ENCODE assay signal across 19 cellular contexts in the genomic region with DNA sequence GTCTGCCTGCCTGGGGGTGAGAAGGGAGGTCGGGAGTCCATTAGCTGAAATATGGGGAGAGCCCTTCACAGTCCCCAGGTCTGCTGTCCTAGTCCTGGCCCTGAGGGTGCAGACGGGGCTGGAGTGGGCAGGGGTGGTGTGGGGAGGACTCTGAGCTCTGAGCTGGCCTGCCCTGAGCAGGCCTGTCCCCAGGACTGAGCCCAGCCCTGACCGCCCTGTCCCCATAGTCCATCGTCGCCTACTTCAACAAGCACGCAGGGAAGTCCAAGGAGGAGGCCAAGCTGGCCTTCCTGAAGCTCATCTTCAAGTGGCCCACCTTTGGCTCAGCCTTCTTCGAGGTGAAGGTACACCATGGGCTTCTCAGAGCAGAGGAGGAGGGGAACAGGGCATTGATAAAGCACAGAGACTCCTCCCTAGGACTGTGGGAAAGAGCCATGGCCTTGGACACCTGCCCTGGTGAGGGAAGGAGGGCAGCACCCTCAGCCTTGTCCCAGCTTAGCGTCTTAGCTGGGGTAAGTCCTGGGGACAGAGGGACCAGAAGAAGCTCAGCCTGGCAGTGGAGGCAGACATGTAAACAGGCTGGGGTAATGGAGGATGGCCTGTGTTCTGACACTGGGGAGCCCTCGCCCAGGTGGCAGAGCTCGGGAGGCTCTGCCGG.
DNase-seq lines count a peak whose midpoint lies in the region; ATAC-seq, FAIRE-seq and TF ChIP-seq lines count a peak whose summit lies in the region.
"Had no signal": no experiment of that assay in that cellular context is flagged by ENCODE, and none has a peak within 500 bp of the region (broad histone marks: within the 10 kb centered on the region; RNA-seq: fewer than 3 reads in every experiment).

No MANE protein-coding gene starts in this region.

- no peaks in the 10 kb centered on the region for H3K27me3 Mint-ChIP-seq in activated T-cell treated with anti-CD3 and anti-CD28 coated beads, Interleukin-2, amount 50 U/mL, for 24 hours
- peaks cover 0 to 2% (median 1%) of the 10 kb centered on the region in 3 donors for H3K27me3 Mint-ChIP-seq in CD14-positive monocyte (ENCODE audit: low read depth in 3 of 3)

- peak in 3 of 4 donors; percentile 42 to 81 (median 73) for ATAC-seq in pancreas
- ATAC-seq: GM12878 had no signal

- H3K27ac ChIP-seq in pancreas (no peak overlapping the region), colonic mucosa (no peak overlapping the region)
- H3K27ac ChIP-seq: BLaER1, PC-9 had no signal

- no peaks in the 10 kb centered on the region for H3K9me3 Mint-ChIP-seq in activated T-cell treated with anti-CD3 and anti-CD28 coated beads, Interleukin-2, amount 50 U/mL, for 24 hours
- H3K9me3 Mint-ChIP-seq in CD14-positive monocyte, result no peaks in the 10 kb centered on the region
- H3K9me3 Mint-ChIP-seq: CD8-positive, alpha-beta memory T cell; HFFc6 had no signal

- H3K27ac Mint-ChIP-seq in activated T-cell treated with anti-CD3 and anti-CD28 coated beads, Interleukin-2, amount 50 U/mL, for 24 hours, result no peak overlapping the region
- peak overlapping the region in 1 of 7 donors; percentile 14 for H3K27ac Mint-ChIP-seq in CD14-positive monocyte
- H3K27ac Mint-ChIP-seq: HFFc6 had no signal

- FAIRE-seq in pancreas (lab: Jason Lieb, UNC), result no peak
- FAIRE-seq: GM12878 had no signal

- no peak overlapping the region for H3K9ac ChIP-seq in colonic mucosa (ENCODE audit: low read depth in 2 of 2, low read length in 2 of 2)
- H3K9ac ChIP-seq: BLaER1 had no signal

- no peak overlapping the region for H3K4me3 ChIP-seq in pancreas
- no peak overlapping the region for H3K4me3 ChIP-seq in colonic mucosa
- H3K4me3 ChIP-seq: BLaER1, GM12878, PC-9 had no signal

- no peaks in the 10 kb centered on the region for H3K4me1 Mint-ChIP-seq in activated T-cell treated with anti-CD3 and anti-CD28 coated beads, Interleukin-2, amount 50 U/mL, for 24 hours (ENCODE audit: low read depth)
- peaks cover 2% of the 10 kb centered on the region for H3K4me1 Mint-ChIP-seq in CD14-positive monocyte
- H3K4me1 Mint-ChIP-seq: CD8-positive, alpha-beta memory T cell had no signal

- DNase-seq in activated T-cell treated with anti-CD3 and anti-CD28 coated beads, Interleukin-2, amount 50 U/mL, for 1 hour, result peak; percentile 11
- DNase-seq in activated T-cell treated with anti-CD3 and anti-CD28 coated beads, Interleukin-2, amount 50 U/mL, for 24 hours, result no peak
- peak; percentile 16 for DNase-seq in GM13976 (ENCODE audit: low spot score)
- DNase-seq in hepatic stellate cell (ENCODE audit: low spot score), result peak; percentile 4
- no peak for DNase-seq in pancreas
- no peak for DNase-seq in stimulated activated CD4-positive, alpha-beta T cell treated with anti-CD3 and anti-CD28 coated beads, Interleukin-15, amount 100 ng/mL, for 24 hours
- no peak for DNase-seq in colonic mucosa
- DNase-seq in CD14-positive monocyte (ENCODE audit: low spot score), result no peak
- DNase-seq: CD8-positive, alpha-beta memory T cell; GDM1; HFFc6; IMR-90; Karpas-422; NCI-H1092 treated with DMSO at 0.1 percent for 48 hours; NCI-H2081 treated with DMSO at 0.1 percent for 48 hours; NCI-H510A treated with DMSO at 0.1 percent for 48 hours; PC-9 had no signal

- intact Hi-C loops in pancreas (cut with DNase I), result no loop called here
- intact Hi-C loops in colonic mucosa (cut with DNase I), result no loop called here
- intact Hi-C loops in CD14-positive monocyte (cut with micrococcal nuclease), result no loop called here

- H3K36me3 ChIP-seq in pancreas, result no peaks in the 10 kb centered on the region
- no peaks in the 10 kb centered on the region for H3K36me3 ChIP-seq in colonic mucosa

- H3K4me1 ChIP-seq in pancreas (no peaks in the 10 kb centered on the region), colonic mucosa (no peaks in the 10 kb centered on the region)

- H3K36me3 Mint-ChIP-seq in activated T-cell treated with anti-CD3 and anti-CD28 coated beads, Interleukin-2, amount 50 U/mL, for 24 hours (ENCODE audit: low read depth), result no peaks in the 10 kb centered on the region
- peaks cover 16 to 23% of the 10 kb centered on the region in 2 donors for H3K36me3 Mint-ChIP-seq in CD14-positive monocyte
- H3K36me3 Mint-ChIP-seq: CD8-positive, alpha-beta memory T cell had no signal

- in situ Hi-C loops in GM13976 (cut with MboI; ENCODE audit: low sequenced_read_pairs, unreplicated experiment), result no loop called here

- TF ChIP-seq CTCF in GM13976 (IDR thresholded peaks at IDR 0.05; ENCODE audit: borderline replicate concordance, control extremely low read depth, extremely low read depth, insufficient read depth, missing control alignments) (no peak), pancreas (IDR thresholded peaks at IDR 0.05) (no peak), colonic mucosa (IDR thresholded peaks at IDR 0.05) (no peak), CD14-positive monocyte (IDR thresholded peaks at IDR 0.05) (no peak)

- H3K9me3 ChIP-seq in pancreas (no peaks in the 10 kb centered on the region), colonic mucosa (no peaks in the 10 kb centered on the region)
- H3K9me3 ChIP-seq: BLaER1 had no signal

- H3K4me3 Mint-ChIP-seq in activated T-cell treated with anti-CD3 and anti-CD28 coated beads, Interleukin-2, amount 50 U/mL, for 24 hours, result no peak overlapping the region
- no peak overlapping the region for H3K4me3 Mint-ChIP-seq in CD14-positive monocyte
- H3K4me3 Mint-ChIP-seq: CD8-positive, alpha-beta memory T cell; HFFc6 had no signal

- H3K27me3 ChIP-seq in pancreas, result no peaks in the 10 kb centered on the region
- no peaks in the 10 kb centered on the region for H3K27me3 ChIP-seq in colonic mucosa
- H3K27me3 ChIP-seq: BLaER1 had no signal

- 74 to 78% methylated on average over 11 of the region's 11 CpGs for WGBS in pancreas, 2 donors

Comparison
In these comparisons a context has a peak if more than half of its experiments do, and no peak if none do; other contexts are left out.
1. DNase-seq: peak in activated T-cell treated with anti-CD3 and anti-CD28 coated beads, Interleukin-2, amount 50 U/mL, for 1 hour (single experiment), GM13976 (single experiment) and hepatic stellate cell (single experiment); none in activated T-cell treated with anti-CD3 and anti-CD28 coated beads, Interleukin-2, amount 50 U/mL, for 24 hours (single experiment), pancreas (0 of 6), stimulated activated CD4-positive, alpha-beta T cell treated with anti-CD3 and anti-CD28 coated beads, Interleukin-15, amount 100 ng/mL, for 24 hours (single experiment), colonic mucosa (single experiment) and CD14-positive monocyte (single experiment).